In the genomic region with DNA sequence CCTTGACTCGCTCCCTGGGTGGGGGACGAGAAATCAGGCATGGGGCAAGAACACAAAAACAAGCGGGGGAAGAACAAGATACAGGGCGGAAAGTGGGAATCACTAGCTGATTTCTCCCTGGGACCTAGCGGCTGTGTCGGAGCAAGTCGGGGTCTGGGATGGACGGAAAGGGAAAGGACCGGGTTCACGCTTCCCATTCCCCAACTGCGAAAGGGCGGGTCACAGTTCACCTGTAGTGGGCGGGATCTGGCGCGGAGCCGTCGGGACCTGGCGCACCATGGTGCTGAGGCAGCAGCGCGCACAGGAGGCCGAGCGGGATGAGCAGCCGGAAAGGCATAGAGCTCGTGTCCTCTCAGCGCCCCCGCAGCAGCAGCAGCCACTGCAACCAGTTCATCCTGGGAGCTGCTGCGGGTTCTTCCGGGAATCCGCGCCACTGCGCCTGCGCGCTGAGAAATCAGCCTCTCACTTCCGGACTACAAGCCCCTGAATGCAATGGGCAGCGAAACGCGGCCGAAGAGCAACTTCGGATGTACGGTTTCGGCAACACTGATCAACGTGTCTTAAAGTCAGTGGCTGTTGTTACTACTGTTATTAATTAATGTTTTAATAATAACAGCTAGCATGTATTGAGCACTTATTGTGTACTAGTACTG, we compare ENCODE assay signal across 1 cellular context.
TF ChIP-seq lines count a peak whose summit lies in the region.

A gene with protein sequence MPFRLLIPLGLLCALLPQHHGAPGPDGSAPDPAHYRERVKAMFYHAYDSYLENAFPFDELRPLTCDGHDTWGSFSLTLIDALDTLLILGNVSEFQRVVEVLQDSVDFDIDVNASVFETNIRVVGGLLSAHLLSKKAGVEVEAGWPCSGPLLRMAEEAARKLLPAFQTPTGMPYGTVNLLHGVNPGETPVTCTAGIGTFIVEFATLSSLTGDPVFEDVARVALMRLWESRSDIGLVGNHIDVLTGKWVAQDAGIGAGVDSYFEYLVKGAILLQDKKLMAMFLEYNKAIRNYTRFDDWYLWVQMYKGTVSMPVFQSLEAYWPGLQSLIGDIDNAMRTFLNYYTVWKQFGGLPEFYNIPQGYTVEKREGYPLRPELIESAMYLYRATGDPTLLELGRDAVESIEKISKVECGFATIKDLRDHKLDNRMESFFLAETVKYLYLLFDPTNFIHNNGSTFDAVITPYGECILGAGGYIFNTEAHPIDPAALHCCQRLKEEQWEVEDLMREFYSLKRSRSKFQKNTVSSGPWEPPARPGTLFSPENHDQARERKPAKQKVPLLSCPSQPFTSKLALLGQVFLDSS (minus strand): TSS at position 415 of the 653 bp plus-strand sequence. CDS start 78 bp downstream, at position 337.

TF ChIP-seq in K562, 482 proteins besides CTCF, POLR2A, EP300 and RAD21 (continued from another document and continues in another):
- TF ChIP-seq, protein P1, sequence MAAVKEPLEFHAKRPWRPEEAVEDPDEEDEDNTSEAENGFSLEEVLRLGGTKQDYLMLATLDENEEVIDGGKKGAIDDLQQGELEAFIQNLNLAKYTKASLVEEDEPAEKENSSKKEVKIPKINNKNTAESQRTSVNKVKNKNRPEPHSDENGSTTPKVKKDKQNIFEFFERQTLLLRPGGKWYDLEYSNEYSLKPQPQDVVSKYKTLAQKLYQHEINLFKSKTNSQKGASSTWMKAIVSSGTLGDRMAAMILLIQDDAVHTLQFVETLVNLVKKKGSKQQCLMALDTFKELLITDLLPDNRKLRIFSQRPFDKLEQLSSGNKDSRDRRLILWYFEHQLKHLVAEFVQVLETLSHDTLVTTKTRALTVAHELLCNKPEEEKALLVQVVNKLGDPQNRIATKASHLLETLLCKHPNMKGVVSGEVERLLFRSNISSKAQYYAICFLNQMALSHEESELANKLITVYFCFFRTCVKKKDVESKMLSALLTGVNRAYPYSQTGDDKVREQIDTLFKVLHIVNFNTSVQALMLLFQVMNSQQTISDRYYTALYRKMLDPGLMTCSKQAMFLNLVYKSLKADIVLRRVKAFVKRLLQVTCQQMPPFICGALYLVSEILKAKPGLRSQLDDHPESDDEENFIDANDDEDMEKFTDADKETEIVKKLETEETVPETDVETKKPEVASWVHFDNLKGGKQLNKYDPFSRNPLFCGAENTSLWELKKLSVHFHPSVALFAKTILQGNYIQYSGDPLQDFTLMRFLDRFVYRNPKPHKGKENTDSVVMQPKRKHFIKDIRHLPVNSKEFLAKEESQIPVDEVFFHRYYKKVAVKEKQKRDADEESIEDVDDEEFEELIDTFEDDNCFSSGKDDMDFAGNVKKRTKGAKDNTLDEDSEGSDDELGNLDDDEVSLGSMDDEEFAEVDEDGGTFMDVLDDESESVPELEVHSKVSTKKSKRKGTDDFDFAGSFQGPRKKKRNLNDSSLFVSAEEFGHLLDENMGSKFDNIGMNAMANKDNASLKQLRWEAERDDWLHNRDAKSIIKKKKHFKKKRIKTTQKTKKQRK (IDR thresholded peaks at IDR 0.05; ENCODE audit: borderline replicate concordance, low read depth, low read length) = no peak
- TF ChIP-seq EWSR1 (IDR thresholded peaks at IDR 0.05; ENCODE audit: borderline replicate concordance, low read depth, partially characterized antibody) (no peak), CBX8 (IDR thresholded peaks at IDR 0.05; ENCODE audit: borderline replicate concordance, extremely low read depth, low read depth, low read length, poor library complexity, severe bottlenecking) (no peak), DACH1 (IDR thresholded peaks at IDR 0.05; ENCODE audit: partially characterized antibody) (no peak), GATAD2A (IDR thresholded peaks at IDR 0.05) (no peak), ZFP30 (CRISPR knock-in tag; IDR thresholded peaks at IDR 0.05; ENCODE audit: borderline replicate concordance) (no peak), SMAD4 (CRISPR knock-in tag; conservative IDR thresholded peaks at IDR 0.05) (no peak), EHMT2 (IDR thresholded peaks at IDR 0.05) (no peak), BDP1 (IDR thresholded peaks at IDR 0.05; ENCODE audit: insufficient read depth, insufficient read length) (no peak), NR1H2 (CRISPR knock-in tag; IDR thresholded peaks at IDR 0.05) (no peak), TEAD2 (tag; IDR thresholded peaks at IDR 0.05) (no peak), ZBTB17 (CRISPR knock-in tag; IDR thresholded peaks at IDR 0.05) (no peak; the same call in 1 of the 2 replicates), PML (IDR thresholded peaks at IDR 0.05; ENCODE audit: low read length) (peak; percentile 11; the same call in 1 of the 2 replicates), PHF21A (IDR thresholded peaks at IDR 0.05; ENCODE audit: borderline replicate concordance, low read depth) (no peak), STAT5B (CRISPR knock-in tag; IDR thresholded peaks at IDR 0.05) (no peak), PTBP1 (IDR thresholded peaks at IDR 0.05; ENCODE audit: low read depth, low read length) (no peak), ZEB2 (IDR thresholded peaks at IDR 0.05) (peak; percentile 77), KDM5B (IDR thresholded peaks at IDR 0.05; ENCODE audit: insufficient replicate concordance, low read depth, low read length) (peak; percentile 54), ZNF24 (IDR thresholded peaks at IDR 0.05) (no peak), HIVEP1 (CRISPR knock-in tag; IDR thresholded peaks at IDR 0.05) (no peak), ELF2 (CRISPR knock-in tag; IDR thresholded peaks at IDR 0.05) (peak; percentile 99), HMGN3 (IDR thresholded peaks at IDR 0.05; ENCODE audit: borderline replicate concordance, extremely low read depth, insufficient read length, low read depth, low read length) (no peak), ZNF143 (CRISPR knock-in tag; IDR thresholded peaks at IDR 0.05) (peak; percentile 92), ZNF121 (CRISPR knock-in tag; conservative IDR thresholded peaks at IDR 0.05) (no peak), C11orf30 (IDR thresholded peaks at IDR 0.05; ENCODE audit: low read depth) (peak; percentile 45; the same call in 1 of the 2 replicates), ARID2 (IDR thresholded peaks at IDR 0.05) (no peak), NFE2L1 (tag; IDR thresholded peaks at IDR 0.05; ENCODE audit: borderline replicate concordance, low read depth) (no peak), FIP1L1 (IDR thresholded peaks at IDR 0.05; ENCODE audit: low read depth, low read length, poor library complexity, severe bottlenecking) (no peak), HNRNPK (IDR thresholded peaks at IDR 0.05; ENCODE audit: low read depth, low read length, poor library complexity, severe bottlenecking) (no peak), XRCC5 (IDR thresholded peaks at IDR 0.05; ENCODE audit: low read depth, low read length) (no peak)
- TF ChIP-seq, protein P2, sequence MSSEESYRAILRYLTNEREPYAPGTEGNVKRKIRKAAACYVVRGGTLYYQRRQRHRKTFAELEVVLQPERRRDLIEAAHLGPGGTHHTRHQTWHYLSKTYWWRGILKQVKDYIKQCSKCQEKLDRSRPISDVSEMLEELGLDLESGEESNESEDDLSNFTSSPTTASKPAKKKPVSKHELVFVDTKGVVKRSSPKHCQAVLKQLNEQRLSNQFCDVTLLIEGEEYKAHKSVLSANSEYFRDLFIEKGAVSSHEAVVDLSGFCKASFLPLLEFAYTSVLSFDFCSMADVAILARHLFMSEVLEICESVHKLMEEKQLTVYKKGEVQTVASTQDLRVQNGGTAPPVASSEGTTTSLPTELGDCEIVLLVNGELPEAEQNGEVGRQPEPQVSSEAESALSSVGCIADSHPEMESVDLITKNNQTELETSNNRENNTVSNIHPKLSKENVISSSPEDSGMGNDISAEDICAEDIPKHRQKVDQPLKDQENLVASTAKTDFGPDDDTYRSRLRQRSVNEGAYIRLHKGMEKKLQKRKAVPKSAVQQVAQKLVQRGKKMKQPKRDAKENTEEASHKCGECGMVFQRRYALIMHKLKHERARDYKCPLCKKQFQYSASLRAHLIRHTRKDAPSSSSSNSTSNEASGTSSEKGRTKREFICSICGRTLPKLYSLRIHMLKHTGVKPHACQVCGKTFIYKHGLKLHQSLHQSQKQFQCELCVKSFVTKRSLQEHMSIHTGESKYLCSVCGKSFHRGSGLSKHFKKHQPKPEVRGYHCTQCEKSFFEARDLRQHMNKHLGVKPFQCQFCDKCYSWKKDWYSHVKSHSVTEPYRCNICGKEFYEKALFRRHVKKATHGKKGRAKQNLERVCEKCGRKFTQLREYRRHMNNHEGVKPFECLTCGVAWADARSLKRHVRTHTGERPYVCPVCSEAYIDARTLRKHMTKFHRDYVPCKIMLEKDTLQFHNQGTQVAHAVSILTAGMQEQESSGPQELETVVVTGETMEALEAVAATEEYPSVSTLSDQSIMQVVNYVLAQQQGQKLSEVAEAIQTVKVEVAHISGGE (CRISPR knock-in tag; IDR thresholded peaks at IDR 0.05) = 0 out of 6 replicates have a peak, but pooled peaks of 1 of the 3 experiments have one; percentile 31
- TF ChIP-seq, protein P3, sequence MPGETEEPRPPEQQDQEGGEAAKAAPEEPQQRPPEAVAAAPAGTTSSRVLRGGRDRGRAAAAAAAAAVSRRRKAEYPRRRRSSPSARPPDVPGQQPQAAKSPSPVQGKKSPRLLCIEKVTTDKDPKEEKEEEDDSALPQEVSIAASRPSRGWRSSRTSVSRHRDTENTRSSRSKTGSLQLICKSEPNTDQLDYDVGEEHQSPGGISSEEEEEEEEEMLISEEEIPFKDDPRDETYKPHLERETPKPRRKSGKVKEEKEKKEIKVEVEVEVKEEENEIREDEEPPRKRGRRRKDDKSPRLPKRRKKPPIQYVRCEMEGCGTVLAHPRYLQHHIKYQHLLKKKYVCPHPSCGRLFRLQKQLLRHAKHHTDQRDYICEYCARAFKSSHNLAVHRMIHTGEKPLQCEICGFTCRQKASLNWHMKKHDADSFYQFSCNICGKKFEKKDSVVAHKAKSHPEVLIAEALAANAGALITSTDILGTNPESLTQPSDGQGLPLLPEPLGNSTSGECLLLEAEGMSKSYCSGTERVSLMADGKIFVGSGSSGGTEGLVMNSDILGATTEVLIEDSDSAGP (CRISPR knock-in tag; IDR thresholded peaks at IDR 0.05) = 0 out of 2 replicates have a peak, but pooled peaks have one; percentile 23
- TF ChIP-seq, protein P4, sequence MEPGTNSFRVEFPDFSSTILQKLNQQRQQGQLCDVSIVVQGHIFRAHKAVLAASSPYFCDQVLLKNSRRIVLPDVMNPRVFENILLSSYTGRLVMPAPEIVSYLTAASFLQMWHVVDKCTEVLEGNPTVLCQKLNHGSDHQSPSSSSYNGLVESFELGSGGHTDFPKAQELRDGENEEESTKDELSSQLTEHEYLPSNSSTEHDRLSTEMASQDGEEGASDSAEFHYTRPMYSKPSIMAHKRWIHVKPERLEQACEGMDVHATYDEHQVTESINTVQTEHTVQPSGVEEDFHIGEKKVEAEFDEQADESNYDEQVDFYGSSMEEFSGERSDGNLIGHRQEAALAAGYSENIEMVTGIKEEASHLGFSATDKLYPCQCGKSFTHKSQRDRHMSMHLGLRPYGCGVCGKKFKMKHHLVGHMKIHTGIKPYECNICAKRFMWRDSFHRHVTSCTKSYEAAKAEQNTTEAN (CRISPR knock-in tag; IDR thresholded peaks at IDR 0.05) = 0 out of 2 replicates have a peak, but pooled peaks have one; percentile 50
- TF ChIP-seq, protein P5, sequence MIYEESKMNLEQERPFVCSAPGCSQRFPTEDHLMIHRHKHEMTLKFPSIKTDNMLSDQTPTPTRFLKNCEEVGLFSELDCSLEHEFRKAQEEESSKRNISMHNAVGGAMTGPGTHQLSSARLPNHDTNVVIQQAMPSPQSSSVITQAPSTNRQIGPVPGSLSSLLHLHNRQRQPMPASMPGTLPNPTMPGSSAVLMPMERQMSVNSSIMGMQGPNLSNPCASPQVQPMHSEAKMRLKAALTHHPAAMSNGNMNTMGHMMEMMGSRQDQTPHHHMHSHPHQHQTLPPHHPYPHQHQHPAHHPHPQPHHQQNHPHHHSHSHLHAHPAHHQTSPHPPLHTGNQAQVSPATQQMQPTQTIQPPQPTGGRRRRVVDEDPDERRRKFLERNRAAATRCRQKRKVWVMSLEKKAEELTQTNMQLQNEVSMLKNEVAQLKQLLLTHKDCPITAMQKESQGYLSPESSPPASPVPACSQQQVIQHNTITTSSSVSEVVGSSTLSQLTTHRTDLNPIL (CRISPR knock-in tag; IDR thresholded peaks at IDR 0.05) = no peak
- TF ChIP-seq, protein P6, sequence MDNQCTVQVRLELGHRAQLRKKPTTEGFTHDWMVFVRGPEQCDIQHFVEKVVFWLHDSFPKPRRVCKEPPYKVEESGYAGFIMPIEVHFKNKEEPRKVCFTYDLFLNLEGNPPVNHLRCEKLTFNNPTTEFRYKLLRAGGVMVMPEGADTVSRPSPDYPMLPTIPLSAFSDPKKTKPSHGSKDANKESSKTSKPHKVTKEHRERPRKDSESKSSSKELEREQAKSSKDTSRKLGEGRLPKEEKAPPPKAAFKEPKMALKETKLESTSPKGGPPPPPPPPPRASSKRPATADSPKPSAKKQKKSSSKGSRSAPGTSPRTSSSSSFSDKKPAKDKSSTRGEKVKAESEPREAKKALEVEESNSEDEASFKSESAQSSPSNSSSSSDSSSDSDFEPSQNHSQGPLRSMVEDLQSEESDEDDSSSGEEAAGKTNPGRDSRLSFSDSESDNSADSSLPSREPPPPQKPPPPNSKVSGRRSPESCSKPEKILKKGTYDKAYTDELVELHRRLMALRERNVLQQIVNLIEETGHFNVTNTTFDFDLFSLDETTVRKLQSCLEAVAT (IDR thresholded peaks at IDR 0.05) = no peak; a peak in 1 of 4 replicates
- TF ChIP-seq, protein P7, sequence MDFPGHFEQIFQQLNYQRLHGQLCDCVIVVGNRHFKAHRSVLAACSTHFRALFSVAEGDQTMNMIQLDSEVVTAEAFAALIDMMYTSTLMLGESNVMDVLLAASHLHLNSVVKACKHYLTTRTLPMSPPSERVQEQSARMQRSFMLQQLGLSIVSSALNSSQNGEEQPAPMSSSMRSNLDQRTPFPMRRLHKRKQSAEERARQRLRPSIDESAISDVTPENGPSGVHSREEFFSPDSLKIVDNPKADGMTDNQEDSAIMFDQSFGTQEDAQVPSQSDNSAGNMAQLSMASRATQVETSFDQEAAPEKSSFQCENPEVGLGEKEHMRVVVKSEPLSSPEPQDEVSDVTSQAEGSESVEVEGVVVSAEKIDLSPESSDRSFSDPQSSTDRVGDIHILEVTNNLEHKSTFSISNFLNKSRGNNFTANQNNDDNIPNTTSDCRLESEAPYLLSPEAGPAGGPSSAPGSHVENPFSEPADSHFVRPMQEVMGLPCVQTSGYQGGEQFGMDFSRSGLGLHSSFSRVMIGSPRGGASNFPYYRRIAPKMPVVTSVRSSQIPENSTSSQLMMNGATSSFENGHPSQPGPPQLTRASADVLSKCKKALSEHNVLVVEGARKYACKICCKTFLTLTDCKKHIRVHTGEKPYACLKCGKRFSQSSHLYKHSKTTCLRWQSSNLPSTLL (IDR thresholded peaks at IDR 0.05) = no peak
- TF ChIP-seq, protein P8, sequence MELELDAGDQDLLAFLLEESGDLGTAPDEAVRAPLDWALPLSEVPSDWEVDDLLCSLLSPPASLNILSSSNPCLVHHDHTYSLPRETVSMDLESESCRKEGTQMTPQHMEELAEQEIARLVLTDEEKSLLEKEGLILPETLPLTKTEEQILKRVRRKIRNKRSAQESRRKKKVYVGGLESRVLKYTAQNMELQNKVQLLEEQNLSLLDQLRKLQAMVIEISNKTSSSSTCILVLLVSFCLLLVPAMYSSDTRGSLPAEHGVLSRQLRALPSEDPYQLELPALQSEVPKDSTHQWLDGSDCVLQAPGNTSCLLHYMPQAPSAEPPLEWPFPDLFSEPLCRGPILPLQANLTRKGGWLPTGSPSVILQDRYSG (tag; conservative IDR thresholded peaks at IDR 0.05; ENCODE audit: low read depth) = no peak
- TF ChIP-seq, protein P9, sequence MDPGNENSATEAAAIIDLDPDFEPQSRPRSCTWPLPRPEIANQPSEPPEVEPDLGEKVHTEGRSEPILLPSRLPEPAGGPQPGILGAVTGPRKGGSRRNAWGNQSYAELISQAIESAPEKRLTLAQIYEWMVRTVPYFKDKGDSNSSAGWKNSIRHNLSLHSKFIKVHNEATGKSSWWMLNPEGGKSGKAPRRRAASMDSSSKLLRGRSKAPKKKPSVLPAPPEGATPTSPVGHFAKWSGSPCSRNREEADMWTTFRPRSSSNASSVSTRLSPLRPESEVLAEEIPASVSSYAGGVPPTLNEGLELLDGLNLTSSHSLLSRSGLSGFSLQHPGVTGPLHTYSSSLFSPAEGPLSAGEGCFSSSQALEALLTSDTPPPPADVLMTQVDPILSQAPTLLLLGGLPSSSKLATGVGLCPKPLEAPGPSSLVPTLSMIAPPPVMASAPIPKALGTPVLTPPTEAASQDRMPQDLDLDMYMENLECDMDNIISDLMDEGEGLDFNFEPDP (CRISPR knock-in tag; IDR thresholded peaks at IDR 0.05) = no peak
